In genomic region chr21:20721151-20721550, GRCh38 we compare ENCODE assay signal across 23 cellular contexts.
A peak's percentile ranks its signal among the peaks of the same experiment; 100 is the strongest.
DNase-seq lines count a peak whose midpoint lies in the region; ATAC-seq, FAIRE-seq and TF ChIP-seq lines count a peak whose summit lies in the region.
"Had no signal": no experiment of that assay in that cellular context is flagged by ENCODE, and none has a peak within 500 bp of the region (broad histone marks: within the 10 kb centered on the region; RNA-seq: fewer than 3 reads in every experiment).

No MANE protein-coding gene starts in this region.

- ATAC-seq in stimulated activated naive CD8-positive, alpha-beta T cell treated with anti-CD3 and anti-CD28 coated beads, Interleukin-15, amount 100 ng/mL, for 72 hours, result no peak
- no peak for ATAC-seq in esophagus mucosa

- H3K27me3 Mint-ChIP-seq in chondrocyte (ENCODE audit: low read depth) (no peaks in the 10 kb centered on the region), osteocyte (ENCODE audit: unreplicated experiment) (no peaks in the 10 kb centered on the region)
- no peaks in the 10 kb centered on the region for H3K27me3 Mint-ChIP-seq in stimulated activated naive CD8-positive, alpha-beta T cell treated with anti-CD3 and anti-CD28 coated beads, Interleukin-15, amount 100 ng/mL, for 72 hours

- CTCF ChIA-PET in PC-9 (lab: Charles Lee), result no interaction called here

- peaks cover 21% of the 10 kb centered on the region for H3K4me1 Mint-ChIP-seq in chondrocyte (ENCODE audit: low read depth)
- H3K4me1 Mint-ChIP-seq in osteocyte (ENCODE audit: unreplicated experiment), result peaks cover 16% of the 10 kb centered on the region
- no peaks in the 10 kb centered on the region for H3K4me1 Mint-ChIP-seq in stimulated activated naive CD8-positive, alpha-beta T cell treated with anti-CD3 and anti-CD28 coated beads, Interleukin-15, amount 100 ng/mL, for 72 hours
- H3K4me1 Mint-ChIP-seq: H9 had no signal

- H3K4me1 ChIP-seq in PC-9 (replicated peaks; ENCODE audit: insufficient read depth), result no peaks in the 10 kb centered on the region

- H2AFZ ChIP-seq in PC-9, result 0 out of 2 replicates have a peak overlapping the region, but pooled peaks have one; percentile 52

- no peaks in the 10 kb centered on the region for H3K79me2 ChIP-seq in PC-9 (ENCODE audit: low read depth)

- TF ChIP-seq CTCF in PC-9 (conservative IDR thresholded peaks at IDR 0.05), result no peak
- no peak for TF ChIP-seq CTCF in chondrocyte (IDR thresholded peaks at IDR 0.05)
- no peak for TF ChIP-seq CTCF in osteocyte (IDR thresholded peaks at IDR 0.05)

- peaks cover 16% of the 10 kb centered on the region for H3K9me3 Mint-ChIP-seq in chondrocyte (ENCODE audit: low read depth)
- H3K9me3 Mint-ChIP-seq in osteocyte (ENCODE audit: unreplicated experiment), result peaks cover 11% of the 10 kb centered on the region
- H3K9me3 Mint-ChIP-seq in stimulated activated naive CD8-positive, alpha-beta T cell treated with anti-CD3 and anti-CD28 coated beads, Interleukin-15, amount 100 ng/mL, for 72 hours, result peaks cover 11 to 17% of the 10 kb centered on the region in 2 donors

- POLR2A ChIA-PET in PC-9 (lab: Charles Lee; ENCODE audit: unreplicated experiment), result no interaction called here

- no peaks in the 10 kb centered on the region for H3K36me3 ChIP-seq in PC-9 (ENCODE audit: low read depth)
- H3K36me3 ChIP-seq: MG63 had no signal

- no peak for TF ChIP-seq POLR2A in H54 (IDR thresholded peaks at IDR 0.05; ENCODE audit: low read depth, low read length)

- H3K27me3 ChIP-seq in PC-9 (ENCODE audit: insufficient read depth, low read depth), result no peaks in the 10 kb centered on the region
- H3K27me3 ChIP-seq: MG63 had no signal

- no peak overlapping the region for H3K4me3 ChIP-seq in PC-9
- H3K4me3 ChIP-seq: MG63 had no signal

- H3K36me3 Mint-ChIP-seq in chondrocyte (ENCODE audit: low read depth) (peaks cover 4% of the 10 kb centered on the region), osteocyte (ENCODE audit: unreplicated experiment) (peaks cover 1% of the 10 kb centered on the region)

- TSS peak; percentile 97 for BruUV-seq in PC-9 (replicated peaks; lab: Mats Ljungman, UMichigan)

- no peaks in the 10 kb centered on the region for H3K9me3 ChIP-seq in PC-9 (ENCODE audit: insufficient read depth, low read depth)
- H3K9me3 ChIP-seq: MG63 had no signal

- H3F3A ChIP-seq in PC-9 (ENCODE audit: insufficient read depth, low read depth), result no peaks in the 10 kb centered on the region

- FAIRE-seq in H54 (lab: Jason Lieb, UNC), result no peak
- FAIRE-seq: G401.6, HTR-8/SVneo had no signal

- peak overlapping the region; percentile 76 for H3K27ac ChIP-seq in PC-9
- H3K27ac ChIP-seq: C4-2B had no signal

- DNase-seq in H4 (ENCODE audit: low spot score) (peak; percentile 47), PC-9 (peak; percentile 32 to 36), chondrocyte (ENCODE audit: low spot score) (no peak), osteocyte (ENCODE audit: extremely low spot score, unreplicated experiment) (no peak), H54 (ENCODE audit: insufficient read length, low spot score) (no peak), islet precursor cell (no peak)
- DNase-seq in stimulated activated naive CD8-positive, alpha-beta T cell treated with anti-CD3 and anti-CD28 coated beads, Interleukin-15, amount 100 ng/mL, for 72 hours, result no peak
- DNase-seq: ACHN, AML-193, DMS79 treated with DMSO at 0.1 percent for 48 hours, H9, IMR-90, MG63, NCI-H1092 treated with DMSO at 0.1 percent for 48 hours, NCI-H146, NCI-H2029 treated with DMSO at 0.1 percent for 48 hours, NCI-H510A, NCI-H82, RPMI8226 had no signal

- H3K27ac Mint-ChIP-seq in chondrocyte (ENCODE audit: unreplicated experiment), result peak overlapping the region; percentile 79
- H3K27ac Mint-ChIP-seq in osteocyte (ENCODE audit: unreplicated experiment), result peak overlapping the region; percentile 83
- H3K27ac Mint-ChIP-seq in stimulated activated naive CD8-positive, alpha-beta T cell treated with anti-CD3 and anti-CD28 coated beads, Interleukin-15, amount 100 ng/mL, for 72 hours, result no peak overlapping the region
- H3K27ac Mint-ChIP-seq: H9 had no signal

- H3K9me2 ChIP-seq in PC-9 (ENCODE audit: insufficient read depth), result no peaks in the 10 kb centered on the region

- intact Hi-C loops in PC-9 (cut with micrococcal nuclease; ENCODE audit: unreplicated experiment), result no loop called here

- no peaks in the 10 kb centered on the region for H4K20me1 ChIP-seq in PC-9 (ENCODE audit: insufficient read depth)

- peak overlapping the region; percentile 12 for H3K4me3 Mint-ChIP-seq in chondrocyte (ENCODE audit: unreplicated experiment)
- no peak overlapping the region for H3K4me3 Mint-ChIP-seq in osteocyte (ENCODE audit: unreplicated experiment)
- H3K4me3 Mint-ChIP-seq in stimulated activated naive CD8-positive, alpha-beta T cell treated with anti-CD3 and anti-CD28 coated beads, Interleukin-15, amount 100 ng/mL, for 72 hours, result no peak overlapping the region
- H3K4me3 Mint-ChIP-seq: H9 had no signal

- peak overlapping the region; percentile 28; the same call in 1 of the 2 replicates for H3K4me2 ChIP-seq in PC-9

Comparison
In these comparisons a context has a peak if more than half of its experiments do, and no peak if none do; other contexts are left out.
1. DNase-seq: peak in H4 (single experiment) and PC-9 (2 of 2); none in chondrocyte (single experiment), osteocyte (single experiment), stimulated activated naive CD8-positive, alpha-beta T cell treated with anti-CD3 and anti-CD28 coated beads, Interleukin-15, amount 100 ng/mL, for 72 hours (0 of 2), H54 (single experiment) and islet precursor cell (single experiment).
2. H3K27ac Mint-ChIP-seq: peak in chondrocyte (single experiment) and osteocyte (single experiment); none in stimulated activated naive CD8-positive, alpha-beta T cell treated with anti-CD3 and anti-CD28 coated beads, Interleukin-15, amount 100 ng/mL, for 72 hours (0 of 2).